Comparison of ENCODE assay signal across 9 cellular contexts in the genomic region with DNA sequence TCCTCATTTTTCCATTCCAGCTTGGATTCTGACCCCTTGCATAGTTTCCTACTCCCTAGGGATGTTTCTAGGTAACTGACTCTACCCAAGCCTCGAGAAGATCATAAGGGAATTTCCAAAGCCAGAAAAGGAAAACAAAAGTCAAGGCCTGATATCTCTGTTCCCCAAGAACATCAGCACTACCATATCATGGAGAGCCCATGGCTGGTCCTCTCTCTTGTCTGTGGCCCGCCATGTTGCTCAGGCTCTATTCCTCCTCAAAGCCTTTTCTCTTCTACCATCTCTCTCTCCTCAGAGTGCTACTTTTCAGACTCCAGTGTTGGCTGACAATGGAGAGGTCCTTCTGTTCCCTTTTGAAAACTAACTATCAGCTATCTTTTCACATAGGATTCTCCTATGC.
"Had no signal": no experiment of that assay in that cellular context is flagged by ENCODE, and none has a peak within 500 bp of the region (broad histone marks: within the 10 kb centered on the region; RNA-seq: fewer than 3 reads in every experiment).

No MANE protein-coding gene starts in this region.

- H3K4me3 ChIP-seq: GM23248, HAP-1, K562 had no signal

- H3K27ac ChIP-seq: GM23248 had no signal

- DNase-seq: GM23248, GOT3, H7, HFFc6, IMR-90, KG1 had no signal

- FAIRE-seq: K562 had no signal

- H3K9ac ChIP-seq: GM23248 had no signal

- H3K9me3 ChIP-seq: HAP-1 had no signal

- H3K36me3 ChIP-seq: HAP-1 had no signal

- ATAC-seq: HCT116, K562 had no signal
